In the genomic region with DNA sequence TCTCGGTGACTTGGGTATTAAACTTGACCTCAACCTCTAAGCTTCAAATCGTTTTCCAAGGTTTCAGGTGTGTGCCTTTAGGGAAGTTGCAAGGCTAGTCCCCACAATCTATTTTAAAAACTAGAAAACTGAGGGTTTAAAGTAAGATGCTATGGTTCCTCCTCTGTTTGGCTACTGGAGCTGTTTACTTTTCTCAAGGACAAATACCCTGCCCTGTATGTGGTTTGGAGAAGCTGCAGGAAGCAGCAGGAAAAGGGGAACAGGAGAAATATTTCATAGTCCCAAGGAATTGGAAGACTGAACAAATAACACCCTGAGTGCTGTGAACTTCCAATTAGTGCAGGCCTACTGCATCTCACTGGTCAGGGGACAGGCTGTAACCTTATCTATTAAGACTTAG, we compare ENCODE assay signal across 21 cellular contexts.
"Had no signal": no experiment of that assay in that cellular context is flagged by ENCODE, and none has a peak within 500 bp of the region (broad histone marks: within the 10 kb centered on the region; RNA-seq: fewer than 3 reads in every experiment).

No MANE protein-coding gene starts in this region.

- H3K27me3 ChIP-seq: transverse colon, uterus had no signal

- H3K36me3 ChIP-seq: transverse colon, uterus had no signal

- H3K36me3 Mint-ChIP-seq: activated naive CD8-positive, alpha-beta T cell treated with anti-CD3 and anti-CD28 coated beads, Interleukin-2, amount 10 ng/mL, durations not matched to agents 7 days and 5 days; naive thymus-derived CD8-positive, alpha-beta T cell; stimulated activated naive B cell treated with anti-CD40 and anti-IgM and Interleukin-4, amounts not matched to agents 10 μg/mL and 1 μg/mL and 100 μg/mL, for 72 hours had no signal

- H3K27ac Mint-ChIP-seq: activated CD4-positive, alpha-beta memory T cell treated with anti-CD3 and anti-CD28 coated beads, Interleukin-2, amount 10 ng/mL, durations not matched to agents 7 days and 5 days; activated CD4-positive, alpha-beta T cell treated with anti-CD3 and anti-CD28 coated beads, Interleukin-2, amount 10 ng/mL, durations not matched to agents 24 days and 14 days; activated naive CD4-positive, alpha-beta T cell treated with anti-CD3 and anti-CD28 coated beads for 36 hours; activated naive CD8-positive, alpha-beta T cell treated with anti-CD3 and anti-CD28 coated beads, Interleukin-2, amount 10 ng/mL, durations not matched to agents 7 days and 5 days; activated T-cell treated with anti-CD3 and anti-CD28 coated beads, Interleukin-2, amount 50 U/mL, for 72 hours; mesothelial cell of epicardium; stimulated activated naive B cell treated with anti-CD40 and anti-IgM and Interleukin-4, amounts not matched to agents 10 μg/mL and 1 μg/mL and 100 μg/mL, for 72 hours had no signal

- DNase-seq: activated CD4-positive, alpha-beta memory T cell treated with anti-CD3 and anti-CD28 coated beads, Interleukin-2, amount 10 ng/mL, durations not matched to agents 7 days and 5 days; activated CD4-positive, alpha-beta T cell treated with anti-CD3 and anti-CD28 coated beads, Interleukin-2, amount 10 ng/mL, durations not matched to agents 24 days and 14 days; activated effector memory CD4-positive, alpha-beta T cell treated with Interleukin-2 at 50 U/mL for 16 hours; activated naive CD4-positive, alpha-beta T cell treated with anti-CD3 and anti-CD28 coated beads for 36 hours; activated naive CD8-positive, alpha-beta T cell treated with anti-CD3 and anti-CD28 coated beads, Interleukin-2, amount 10 ng/mL, durations not matched to agents 7 days and 5 days; activated T-cell treated with anti-CD3 and anti-CD28 coated beads, Interleukin-2, amount 50 U/mL, for 72 hours; amygdala; effector CD4-positive, alpha-beta T cell; erythroblast; foreskin melanocyte; naive thymus-derived CD8-positive, alpha-beta T cell; nucleus accumbens; small intestine; stimulated activated CD4-positive, alpha-beta T cell treated with anti-CD3 and anti-CD28 coated beads, Interleukin-15, amount 100 ng/mL, for 24 hours; stimulated activated CD8-positive, alpha-beta memory T cell treated with anti-CD3 and anti-CD28 coated beads, Interleukin-4, amount 100 ng/mL, for 48 hours; stimulated activated naive B cell treated with anti-CD40 and anti-IgM and Interleukin-4, amounts not matched to agents 10 μg/mL and 1 μg/mL and 100 μg/mL, for 72 hours; transverse colon; uterus had no signal

- H3K27ac ChIP-seq: transverse colon had no signal

- H3K9me3 Mint-ChIP-seq: activated CD4-positive, alpha-beta memory T cell treated with anti-CD3 and anti-CD28 coated beads, Interleukin-2, amount 10 ng/mL, durations not matched to agents 7 days and 5 days; activated CD4-positive, alpha-beta T cell treated with anti-CD3 and anti-CD28 coated beads, Interleukin-2, amount 10 ng/mL, durations not matched to agents 24 days and 14 days; activated naive CD4-positive, alpha-beta T cell treated with anti-CD3 and anti-CD28 coated beads for 36 hours; activated naive CD8-positive, alpha-beta T cell treated with anti-CD3 and anti-CD28 coated beads, Interleukin-2, amount 10 ng/mL, durations not matched to agents 7 days and 5 days; activated T-cell treated with anti-CD3 and anti-CD28 coated beads, Interleukin-2, amount 50 U/mL, for 72 hours; mesothelial cell of epicardium; naive thymus-derived CD8-positive, alpha-beta T cell; stimulated activated naive B cell treated with anti-CD40 and anti-IgM and Interleukin-4, amounts not matched to agents 10 μg/mL and 1 μg/mL and 100 μg/mL, for 72 hours had no signal

- H3K4me1 Mint-ChIP-seq: activated CD4-positive, alpha-beta memory T cell treated with anti-CD3 and anti-CD28 coated beads, Interleukin-2, amount 10 ng/mL, durations not matched to agents 7 days and 5 days; activated CD4-positive, alpha-beta T cell treated with anti-CD3 and anti-CD28 coated beads, Interleukin-2, amount 10 ng/mL, durations not matched to agents 24 days and 14 days; stimulated activated naive B cell treated with anti-CD40 and anti-IgM and Interleukin-4, amounts not matched to agents 10 μg/mL and 1 μg/mL and 100 μg/mL, for 72 hours had no signal

- H3K9me3 ChIP-seq: transverse colon, uterus had no signal

- H3K4me3 Mint-ChIP-seq: activated CD4-positive, alpha-beta memory T cell treated with anti-CD3 and anti-CD28 coated beads, Interleukin-2, amount 10 ng/mL, durations not matched to agents 7 days and 5 days; activated CD4-positive, alpha-beta T cell treated with anti-CD3 and anti-CD28 coated beads, Interleukin-2, amount 10 ng/mL, durations not matched to agents 24 days and 14 days; activated naive CD4-positive, alpha-beta T cell treated with anti-CD3 and anti-CD28 coated beads for 36 hours; activated naive CD8-positive, alpha-beta T cell treated with anti-CD3 and anti-CD28 coated beads, Interleukin-2, amount 10 ng/mL, durations not matched to agents 7 days and 5 days; activated T-cell treated with anti-CD3 and anti-CD28 coated beads, Interleukin-2, amount 50 U/mL, for 72 hours; mesothelial cell of epicardium; naive thymus-derived CD8-positive, alpha-beta T cell; stimulated activated naive B cell treated with anti-CD40 and anti-IgM and Interleukin-4, amounts not matched to agents 10 μg/mL and 1 μg/mL and 100 μg/mL, for 72 hours had no signal

- H3K4me1 ChIP-seq: uterus had no signal

- ATAC-seq: activated CD4-positive, CD25-positive, alpha-beta regulatory T cell treated with anti-CD3 and anti-CD28 coated beads, Interleukin-2, amount 50 U/mL, for 24 hours; activated T-cell treated with anti-CD3 and anti-CD28 coated beads, Interleukin-2, amount 50 U/mL, for 72 hours; naive thymus-derived CD8-positive, alpha-beta T cell; sciatic nerve; stimulated activated naive B cell treated with anti-CD40 and anti-IgM and Interleukin-4, amounts not matched to agents 10 μg/mL and 1 μg/mL and 100 μg/mL, for 72 hours had no signal

- H3K4me3 ChIP-seq: transverse colon, uterus had no signal
